In genomic region chr12:69247253-69248018, GRCh38 we compare ENCODE assay signal across 17 cellular contexts. TPM values are rescaled to one million over a fixed set of nuclear protein-coding genes. Genes with fewer than 3 reads are reported as not detected.
A peak's percentile ranks its signal among the peaks of the same experiment; 100 is the strongest.
DNase-seq lines count a peak whose midpoint lies in the region; ATAC-seq and TF ChIP-seq lines count a peak whose summit lies in the region.
"Had no signal": no experiment of that assay in that cellular context is flagged by ENCODE, and none has a peak within 500 bp of the region (broad histone marks: within the 10 kb centered on the region; RNA-seq: fewer than 3 reads in every experiment).

No MANE protein-coding gene starts in this region.

- peak in 1 of 2 donors; percentile 9 for DNase-seq in cardiac muscle cell (ENCODE audit: low read depth in 1 of 2, low spot score in 1 of 2)
- DNase-seq in heart left ventricle: no peak
- DNase-seq in T-helper 2 cell treated with Interferon-gamma antibody and Interleukin-4, amounts not matched to agents 5 μg/mL and 100 μg/mL, for 36 hours (ENCODE audit: low spot score): no peak
- no peak for DNase-seq in glutamatergic neuron
- no peak for DNase-seq in type B pancreatic cell (ENCODE audit: extremely low spot score, unreplicated experiment)
- DNase-seq in AG08395 (ENCODE audit: low spot score): no peak
- DNase-seq in NCI-H748 (lab: John Stamatoyannopoulos, UW; ENCODE audit: unreplicated experiment): no peak
- DNase-seq: activated B cell treated with CpG ODN at 0.5 μM for 24 hours; activated T-cell treated with anti-CD3 and anti-CD28 coated beads, Interleukin-2, amount 50 U/mL, for 4 hours; AML-193; body of pancreas; mammary epithelial cell; NCI-H1436 treated with DMSO at 0.1 percent for 48 hours; NCI-H446 treated with DMSO at 0.1 percent for 48 hours; nucleus accumbens; PC-3 had no signal

- H3K9me3 Mint-ChIP-seq in T-helper 2 cell treated with Interferon-gamma antibody and Interleukin-4, amounts not matched to agents 5 μg/mL and 100 μg/mL, for 36 hours: no peaks in the 10 kb centered on the region
- no peaks in the 10 kb centered on the region for H3K9me3 Mint-ChIP-seq in glutamatergic neuron (ENCODE audit: unreplicated experiment)
- peaks cover 4% of the 10 kb centered on the region for H3K9me3 Mint-ChIP-seq in type B pancreatic cell
- H3K9me3 Mint-ChIP-seq: activated B cell treated with CpG ODN at 0.5 μM for 24 hours; activated T-cell treated with anti-CD3 and anti-CD28 coated beads, Interleukin-2, amount 50 U/mL, for 4 hours had no signal

- peak overlapping the region; percentile 65 for H3K27ac ChIP-seq in cardiac muscle cell
- no peak overlapping the region for H3K27ac ChIP-seq in heart left ventricle

- H3K27me3 ChIP-seq in cardiac muscle cell (no peaks in the 10 kb centered on the region), heart left ventricle (no peaks in the 10 kb centered on the region)
- H3K27me3 ChIP-seq: body of pancreas had no signal

- H3K4me1 ChIP-seq in cardiac muscle cell (ENCODE audit: low read depth): peaks cover 26% of the 10 kb centered on the region
- peaks cover 0 to 73% (median 49%) of the 10 kb centered on the region in 12 donors for H3K4me1 ChIP-seq in heart left ventricle

- intact Hi-C loops in heart left ventricle (cut with DNase I): loop anchor here in 1 of 10 donors (10.0 kb wide), 1 partner anchor 503 kb away; the partner anchor contains the start of gene SLC35E3

- TF ChIP-seq CTCF in cardiac muscle cell (IDR thresholded peaks at IDR 0.05; ENCODE audit: low read depth, low read length) (no peak), heart left ventricle (IDR thresholded peaks at IDR 0.05) (no peak), glutamatergic neuron (IDR thresholded peaks at IDR 0.05; ENCODE audit: partially characterized antibody, unreplicated experiment) (no peak), type B pancreatic cell (conservative IDR thresholded peaks at IDR 0.05) (no peak)

- peaks cover 26% of the 10 kb centered on the region for H3K36me3 Mint-ChIP-seq in T-helper 2 cell treated with Interferon-gamma antibody and Interleukin-4, amounts not matched to agents 5 μg/mL and 100 μg/mL, for 36 hours (ENCODE audit: low read depth)
- H3K36me3 Mint-ChIP-seq in glutamatergic neuron (ENCODE audit: unreplicated experiment): no peaks in the 10 kb centered on the region
- peaks cover 36% of the 10 kb centered on the region for H3K36me3 Mint-ChIP-seq in type B pancreatic cell

- H3K4me1 Mint-ChIP-seq in T-helper 2 cell treated with Interferon-gamma antibody and Interleukin-4, amounts not matched to agents 5 μg/mL and 100 μg/mL, for 36 hours (ENCODE audit: low read depth): peaks cover 59% of the 10 kb centered on the region
- H3K4me1 Mint-ChIP-seq in glutamatergic neuron (ENCODE audit: low read depth, unreplicated experiment) (peaks cover 35% of the 10 kb centered on the region), type B pancreatic cell (ENCODE audit: unreplicated experiment) (peaks cover 27% of the 10 kb centered on the region)

- H3K36me3 ChIP-seq in cardiac muscle cell: no peaks in the 10 kb centered on the region
- H3K36me3 ChIP-seq in heart left ventricle: peaks cover 0 to 10% (median 0%) of the 10 kb centered on the region in 9 donors

- H3K27ac Mint-ChIP-seq in T-helper 2 cell treated with Interferon-gamma antibody and Interleukin-4, amounts not matched to agents 5 μg/mL and 100 μg/mL, for 36 hours: peak overlapping the region; percentile 74
- H3K27ac Mint-ChIP-seq in glutamatergic neuron (ENCODE audit: unreplicated experiment): peak overlapping the region; percentile 73
- peak overlapping the region; percentile 45 for H3K27ac Mint-ChIP-seq in type B pancreatic cell
- H3K27ac Mint-ChIP-seq: activated B cell treated with CpG ODN at 0.5 μM for 24 hours had no signal

- H3K4me3 ChIP-seq in cardiac muscle cell (no peak overlapping the region), heart left ventricle (no peak overlapping the region)
- H3K4me3 ChIP-seq: body of pancreas had no signal

- H3K4me3 Mint-ChIP-seq in T-helper 2 cell treated with Interferon-gamma antibody and Interleukin-4, amounts not matched to agents 5 μg/mL and 100 μg/mL, for 36 hours: peak overlapping the region; percentile 42
- H3K4me3 Mint-ChIP-seq in glutamatergic neuron (ENCODE audit: unreplicated experiment) (peak overlapping the region; percentile 20), type B pancreatic cell (peak overlapping the region; percentile 20)
- H3K4me3 Mint-ChIP-seq: activated B cell treated with CpG ODN at 0.5 μM for 24 hours had no signal

- 59 to 67% (median 65%) methylated on average over 3 of the region's 3 CpGs for WGBS in heart left ventricle, 4 donors

- TF ChIP-seq POLR2A in heart left ventricle (IDR thresholded peaks at IDR 0.05): no peak

- ATAC-seq in heart left ventricle: no peak
- ATAC-seq in SK-N-SH treated with all-trans-retinoic acid at 6 μM for 48 hours: no peak
- ATAC-seq: body of pancreas, PC-3 had no signal

- no peaks in the 10 kb centered on the region for H3K27me3 Mint-ChIP-seq in T-helper 2 cell treated with Interferon-gamma antibody and Interleukin-4, amounts not matched to agents 5 μg/mL and 100 μg/mL, for 36 hours (ENCODE audit: low read depth)
- H3K27me3 Mint-ChIP-seq in glutamatergic neuron (ENCODE audit: unreplicated experiment): no peaks in the 10 kb centered on the region
- no peaks in the 10 kb centered on the region for H3K27me3 Mint-ChIP-seq in type B pancreatic cell
- H3K27me3 Mint-ChIP-seq: activated B cell treated with CpG ODN at 0.5 μM for 24 hours had no signal

- H3K9me3 ChIP-seq in cardiac muscle cell (ENCODE audit: low read depth) (no peaks in the 10 kb centered on the region), heart left ventricle (no peaks in the 10 kb centered on the region)
- H3K9me3 ChIP-seq: body of pancreas had no signal

TF ChIP-seq in SK-N-SH treated with all-trans-retinoic acid at 6 μM for 48 hours, 23 proteins besides CTCF, POLR2A, EP300 and RAD21 (continues in another document):
- no peak for TF ChIP-seq CREB5 (CRISPR knock-in tag; IDR thresholded peaks at IDR 0.05; ENCODE audit: low read depth)
- TF ChIP-seq CSDC2 (CRISPR knock-in tag; IDR thresholded peaks at IDR 0.05): no peak
- TF ChIP-seq ZC3H10 (CRISPR knock-in tag; IDR thresholded peaks at IDR 0.05): no peak
- TF ChIP-seq PATZ1 (CRISPR knock-in tag; IDR thresholded peaks at IDR 0.05; ENCODE audit: borderline replicate concordance): no peak
- no peak for TF ChIP-seq GLIS3 (CRISPR knock-in tag; IDR thresholded peaks at IDR 0.05)
- no peak for TF ChIP-seq TSHZ2 (CRISPR knock-in tag; IDR thresholded peaks at IDR 0.05)
- no peak for TF ChIP-seq ARNTL (CRISPR knock-in tag; IDR thresholded peaks at IDR 0.05; ENCODE audit: borderline replicate concordance, low read depth)
- TF ChIP-seq ZFP3 (CRISPR knock-in tag; IDR thresholded peaks at IDR 0.05): no peak
- no peak for TF ChIP-seq OSR1 (CRISPR knock-in tag; IDR thresholded peaks at IDR 0.05)

RNA-seq across cellular contexts. Expression of gene CPSF6, which starts 8.1 kb away (rescaled TPM):
- 30.8 and 51.5 TPM in 2 replicates for total RNA-seq in cardiac muscle cell
- polyA plus RNA-seq in cardiac muscle cell: 88.1 and 93.2 TPM in 2 replicates
- 10 to 100 TPM; 15.8 to 34.8 (median 30.1) TPM for total RNA-seq in heart left ventricle
- 10 to 100 TPM; 13.4 to 14.3 TPM for polyA plus RNA-seq in heart left ventricle
- 167 TPM for total RNA-seq in glutamatergic neuron (ENCODE audit: unreplicated experiment)
- 76.9 and 128 TPM in 2 replicates for total RNA-seq in type B pancreatic cell (ENCODE audit: low replicate concordance)
